Comparison of ENCODE assay signal across 9 cellular contexts in the genomic region with DNA sequence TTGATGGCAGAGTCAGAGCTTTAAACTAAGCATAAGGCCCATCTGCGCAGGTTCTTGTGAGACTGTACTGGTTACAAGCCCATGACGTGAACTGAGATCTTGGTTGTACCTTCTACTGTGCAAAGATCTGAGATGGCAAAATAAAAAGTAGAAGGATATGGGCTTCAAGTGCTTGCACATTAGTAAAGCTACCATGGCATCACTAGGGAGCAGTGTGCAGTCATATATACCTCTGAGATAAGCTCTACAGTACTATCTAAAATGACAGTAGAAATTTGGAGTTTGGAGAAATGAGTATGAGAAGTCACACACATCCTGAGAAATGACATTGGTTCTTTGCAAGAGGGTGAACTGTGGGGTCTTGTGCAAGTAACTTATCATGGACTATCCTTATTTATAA.
A peak's percentile ranks its signal among the peaks of the same experiment; 100 is the strongest.
DNase-seq lines count a peak whose midpoint lies in the region; ATAC-seq, FAIRE-seq and TF ChIP-seq lines count a peak whose summit lies in the region.
"Had no signal": no experiment of that assay in that cellular context is flagged by ENCODE, and none has a peak within 500 bp of the region (broad histone marks: within the 10 kb centered on the region; RNA-seq: fewer than 3 reads in every experiment).

No MANE protein-coding gene starts in this region.

- ATAC-seq in GM19324 (IDR thresholded peaks at IDR 0.05; ENCODE audit: low FRiP score, unreplicated experiment) (no peak), HG03521 (IDR thresholded peaks at IDR 0.05; ENCODE audit: unreplicated experiment) (no peak)

- peak; percentile 17; the same call in 1 of the 2 replicates for TF ChIP-seq CTCF in WI38 (IDR thresholded peaks at IDR 0.05; ENCODE audit: low read depth, low read length)

- no peak for FAIRE-seq in frontal cortex (lab: Jason Lieb, UNC)

- peak; percentile 40 for DNase-seq in AG08395 (ENCODE audit: low spot score)
- peak; percentile 73 for DNase-seq in HCEC 1CT
- peak; percentile 3 for DNase-seq in hepatic stellate cell (ENCODE audit: low spot score)
- no peak for DNase-seq in frontal cortex (ENCODE audit: low spot score in 2 of 2)
- no peak for DNase-seq in activated effector memory CD4-positive, alpha-beta T cell treated with Interleukin-2 at 50 U/mL for 16 hours
- DNase-seq: activated naive CD4-positive, alpha-beta T cell treated with Interleukin-2 at 50 U/mL for 16 hours had no signal

- H3K4me3 ChIP-seq in WI38 (ENCODE audit: low read depth, low read length): no peak overlapping the region

Comparison
In these comparisons a context has a peak if more than half of its experiments do, and no peak if none do; other contexts are left out.
1. DNase-seq: peak in AG08395 (single experiment), HCEC 1CT (single experiment) and hepatic stellate cell (single experiment); none in frontal cortex (0 of 2) and activated effector memory CD4-positive, alpha-beta T cell treated with Interleukin-2 at 50 U/mL for 16 hours (single experiment).